ENCODE assay signal across 1 cellular context in the genomic region with DNA sequence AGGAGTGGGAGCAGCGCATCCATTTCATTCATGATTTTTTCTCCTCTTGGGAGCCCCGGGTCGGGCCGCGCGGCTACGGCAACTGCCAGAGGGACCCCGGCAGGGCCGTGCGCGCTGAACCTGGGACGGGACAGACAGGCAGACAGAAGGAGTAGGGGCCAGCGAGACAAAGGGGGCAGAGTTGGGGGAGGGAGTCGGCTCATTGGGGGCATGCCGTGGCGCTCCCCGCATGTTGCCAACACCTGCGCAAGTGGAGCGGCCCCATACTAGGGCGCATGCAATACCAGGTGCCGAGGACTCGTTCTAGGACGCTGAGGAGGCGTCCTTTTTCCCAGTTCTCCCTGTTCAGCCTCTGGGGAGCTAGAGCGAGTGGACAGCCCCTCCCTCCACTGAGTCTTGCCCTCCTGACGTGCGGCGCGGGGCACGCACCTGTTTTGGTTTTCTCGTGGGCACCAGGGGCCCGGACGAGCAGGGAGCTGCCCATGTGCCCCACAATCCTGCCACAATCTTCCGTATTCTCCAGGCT.
TF ChIP-seq lines count a peak whose summit lies in the region.

No MANE protein-coding gene starts in this region.

TF ChIP-seq in SK-N-SH treated with all-trans-retinoic acid at 6 μM for 48 hours, 23 proteins besides CTCF, POLR2A, EP300 and RAD21 (continued from another document):
- TF ChIP-seq, protein P1, sequence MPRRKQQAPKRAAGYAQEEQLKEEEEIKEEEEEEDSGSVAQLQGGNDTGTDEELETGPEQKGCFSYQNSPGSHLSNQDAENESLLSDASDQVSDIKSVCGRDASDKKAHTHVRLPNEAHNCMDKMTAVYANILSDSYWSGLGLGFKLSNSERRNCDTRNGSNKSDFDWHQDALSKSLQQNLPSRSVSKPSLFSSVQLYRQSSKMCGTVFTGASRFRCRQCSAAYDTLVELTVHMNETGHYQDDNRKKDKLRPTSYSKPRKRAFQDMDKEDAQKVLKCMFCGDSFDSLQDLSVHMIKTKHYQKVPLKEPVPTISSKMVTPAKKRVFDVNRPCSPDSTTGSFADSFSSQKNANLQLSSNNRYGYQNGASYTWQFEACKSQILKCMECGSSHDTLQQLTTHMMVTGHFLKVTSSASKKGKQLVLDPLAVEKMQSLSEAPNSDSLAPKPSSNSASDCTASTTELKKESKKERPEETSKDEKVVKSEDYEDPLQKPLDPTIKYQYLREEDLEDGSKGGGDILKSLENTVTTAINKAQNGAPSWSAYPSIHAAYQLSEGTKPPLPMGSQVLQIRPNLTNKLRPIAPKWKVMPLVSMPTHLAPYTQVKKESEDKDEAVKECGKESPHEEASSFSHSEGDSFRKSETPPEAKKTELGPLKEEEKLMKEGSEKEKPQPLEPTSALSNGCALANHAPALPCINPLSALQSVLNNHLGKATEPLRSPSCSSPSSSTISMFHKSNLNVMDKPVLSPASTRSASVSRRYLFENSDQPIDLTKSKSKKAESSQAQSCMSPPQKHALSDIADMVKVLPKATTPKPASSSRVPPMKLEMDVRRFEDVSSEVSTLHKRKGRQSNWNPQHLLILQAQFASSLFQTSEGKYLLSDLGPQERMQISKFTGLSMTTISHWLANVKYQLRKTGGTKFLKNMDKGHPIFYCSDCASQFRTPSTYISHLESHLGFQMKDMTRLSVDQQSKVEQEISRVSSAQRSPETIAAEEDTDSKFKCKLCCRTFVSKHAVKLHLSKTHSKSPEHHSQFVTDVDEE (CRISPR knock-in tag; IDR thresholded peaks at IDR 0.05), result no peak
- TF ChIP-seq PATZ1 (CRISPR knock-in tag; IDR thresholded peaks at IDR 0.05; ENCODE audit: borderline replicate concordance) (no peak), ZNF70 (CRISPR knock-in tag; IDR thresholded peaks at IDR 0.05) (no peak), RARB (CRISPR knock-in tag; IDR thresholded peaks at IDR 0.05) (no peak), CSDC2 (CRISPR knock-in tag; IDR thresholded peaks at IDR 0.05) (no peak), ZFP3 (CRISPR knock-in tag; IDR thresholded peaks at IDR 0.05) (no peak), PPARA (CRISPR knock-in tag; IDR thresholded peaks at IDR 0.05; ENCODE audit: borderline replicate concordance) (no peak), GLIS3 (CRISPR knock-in tag; IDR thresholded peaks at IDR 0.05) (no peak)
